8 cellular contexts compared by ENCODE assay signal in the genomic region with DNA sequence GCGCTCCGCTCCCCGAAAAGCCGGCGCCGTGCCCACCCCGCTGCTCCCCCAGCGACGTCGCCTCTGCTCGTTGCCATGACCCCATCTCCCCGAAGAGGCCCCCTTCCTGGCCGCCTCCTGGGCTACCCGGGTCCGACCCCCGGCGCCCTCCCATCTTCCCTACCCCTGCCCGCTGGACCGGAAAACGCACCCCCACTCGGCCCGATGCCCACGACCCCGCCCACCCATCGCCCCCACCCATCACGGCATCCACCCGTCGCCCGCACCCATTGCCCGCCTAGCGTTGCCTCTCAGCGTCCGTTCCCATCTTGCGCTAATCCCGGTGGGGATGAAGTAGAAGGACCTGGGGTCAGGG. TPM values are rescaled to one million over a fixed set of nuclear protein-coding genes. Genes with fewer than 3 reads are reported as not detected.
DNase-seq lines count a peak whose midpoint lies in the region; ATAC-seq and TF ChIP-seq lines count a peak whose summit lies in the region.

No MANE protein-coding gene starts in this region.

- H3K27me3 Mint-ChIP-seq in IgD-negative memory B cell: no peaks in the 10 kb centered on the region
- no peaks in the 10 kb centered on the region for H3K27me3 Mint-ChIP-seq in naive thymus-derived CD4-positive, alpha-beta T cell

- TF ChIP-seq CTCF in coronary artery (IDR thresholded peaks at IDR 0.05) (no peak), GM10266 (IDR thresholded peaks at IDR 0.05; ENCODE audit: control insufficient read depth, insufficient read depth, low read depth, missing control alignments) (no peak)

- peaks cover 16% of the 10 kb centered on the region; the same call in 1 of the 2 replicates for H3K27me3 ChIP-seq in BLaER1
- H3K27me3 ChIP-seq in naive thymus-derived CD4-positive, alpha-beta T cell (ENCODE audit: control insufficient read depth in 2 of 2, insufficient read depth in 2 of 2, low read length in 2 of 2): no peaks in the 10 kb centered on the region

- no peak for ATAC-seq in naive thymus-derived CD4-positive, alpha-beta T cell
- ATAC-seq in HG03521 (IDR thresholded peaks at IDR 0.05; ENCODE audit: unreplicated experiment) (no peak), GM18858 (IDR thresholded peaks at IDR 0.05; ENCODE audit: unreplicated experiment) (no peak)

- H3K27ac ChIP-seq in BLaER1: peak overlapping the region; percentile 89
- H3K27ac ChIP-seq in coronary artery: peak overlapping the region; percentile 77 to 94
- H3K27ac ChIP-seq in naive thymus-derived CD4-positive, alpha-beta T cell (ENCODE audit: low read depth, low read length): peak overlapping the region; percentile 74

- H3K9me3 ChIP-seq in BLaER1: peaks cover 13% of the 10 kb centered on the region
- H3K9me3 ChIP-seq in naive thymus-derived CD4-positive, alpha-beta T cell (ENCODE audit: control insufficient read depth in 2 of 3, low read length in 3 of 3): no peaks in the 10 kb centered on the region

- intact Hi-C loops in naive thymus-derived CD4-positive, alpha-beta T cell (cut with micrococcal nuclease): loop anchor here (2.0 to 5.0 kb wide), 5 partner anchors 21 to 79 kb away; a partner anchor contains a TSS

- H3K27ac Mint-ChIP-seq in IgD-negative memory B cell: peak overlapping the region in 1 of 3 donors; percentile 72
- H3K27ac Mint-ChIP-seq in naive thymus-derived CD4-positive, alpha-beta T cell: peak overlapping the region in 8 of 9 donors; percentile 61 to 91 (median 81)

- H3K4me1 Mint-ChIP-seq in IgD-negative memory B cell: peaks cover 0 to 6% (median 0%) of the 10 kb centered on the region in 3 donors
- peaks cover 0 to 36% (median 17%) of the 10 kb centered on the region in 7 donors for H3K4me1 Mint-ChIP-seq in naive thymus-derived CD4-positive, alpha-beta T cell

- peak overlapping the region; percentile 85 for H3K4me2 ChIP-seq in BLaER1

- H3K9ac ChIP-seq in BLaER1: peak overlapping the region; percentile 82

- no peaks in the 10 kb centered on the region for H3K9me3 Mint-ChIP-seq in IgD-negative memory B cell
- H3K9me3 Mint-ChIP-seq in naive thymus-derived CD4-positive, alpha-beta T cell: peaks cover 0 to 5% (median 0%) of the 10 kb centered on the region in 11 donors

- H4K20me1 ChIP-seq in BLaER1: peaks cover 38% of the 10 kb centered on the region

- peaks cover 65% of the 10 kb centered on the region for H3K36me3 ChIP-seq in BLaER1
- peaks cover 0 to 30% (median 0%) of the 10 kb centered on the region in 3 experiments for H3K36me3 ChIP-seq in naive thymus-derived CD4-positive, alpha-beta T cell (ENCODE audit: control insufficient read depth in 2 of 3, insufficient read depth in 3 of 3, low read length in 3 of 3)

- CTCF ChIA-PET in naive thymus-derived CD4-positive, alpha-beta T cell (lab: Charles Lee): no interaction called here

- peaks cover 3% of the 10 kb centered on the region for H3K36me3 Mint-ChIP-seq in IgD-negative memory B cell
- H3K36me3 Mint-ChIP-seq in naive thymus-derived CD4-positive, alpha-beta T cell: peaks cover 0 to 3% (median 0%) of the 10 kb centered on the region in 5 donors

- no peak for DNase-seq in coronary artery (ENCODE audit: low spot score)
- DNase-seq in naive thymus-derived CD4-positive, alpha-beta T cell: no peak
- DNase-seq in NCI-H2171 treated with DMSO at 0.1 percent for 48 hours (lab: John Stamatoyannopoulos, UW): no peak
- no peak for DNase-seq in GM10266 (ENCODE audit: extremely low spot score)

- peaks cover 17% of the 10 kb centered on the region for H3K4me1 ChIP-seq in BLaER1
- no peaks in the 10 kb centered on the region for H3K4me1 ChIP-seq in naive thymus-derived CD4-positive, alpha-beta T cell (ENCODE audit: control insufficient read depth in 2 of 2, insufficient read depth in 2 of 2, low read length in 2 of 2)

- H3K4me3 ChIP-seq in BLaER1: peak overlapping the region; percentile 80
- peak overlapping the region; percentile 87 for H3K4me3 ChIP-seq in coronary artery
- H3K4me3 ChIP-seq in naive thymus-derived CD4-positive, alpha-beta T cell (ENCODE audit: low read length): peak overlapping the region; percentile 48

- peak overlapping the region; percentile 68 to 86 (median 80) for H3K4me3 Mint-ChIP-seq in IgD-negative memory B cell
- H3K4me3 Mint-ChIP-seq in naive thymus-derived CD4-positive, alpha-beta T cell: peak overlapping the region; percentile 75 to 90 (median 86)

- POLR2A ChIA-PET in naive thymus-derived CD4-positive, alpha-beta T cell (lab: Charles Lee): no interaction called here

RNA-seq across cellular contexts. Expression of a gene that starts 0.4 kb away (rescaled TPM):
- 38.1 TPM for polyA plus RNA-seq in IgD-negative memory B cell
- total RNA-seq in naive thymus-derived CD4-positive, alpha-beta T cell: 100 to 1,000 TPM; 106 to 174 (median 140) TPM
- polyA plus RNA-seq in naive thymus-derived CD4-positive, alpha-beta T cell: 10 to 100 TPM; 18.8 to 28.6 TPM

RNA-seq across cellular contexts. Expression of a gene that starts 6.6 kb away (rescaled TPM):
- polyA plus RNA-seq in IgD-negative memory B cell: 31.3 TPM
- total RNA-seq in naive thymus-derived CD4-positive, alpha-beta T cell: 10 to 100 TPM; 47.2 to 76.5 (median 49.3) TPM
- 10 to 100 TPM; 19.9 to 40.7 TPM for polyA plus RNA-seq in naive thymus-derived CD4-positive, alpha-beta T cell

RNA-seq across cellular contexts. Expression of a gene that starts 8.9 kb away (rescaled TPM):
- polyA plus RNA-seq in IgD-negative memory B cell: 93.9 TPM
- 10 to 100 TPM; 37.8 to 63.3 (median 51.1) TPM for total RNA-seq in naive thymus-derived CD4-positive, alpha-beta T cell
- 100 to 1,000 TPM; 100 to 118 TPM for polyA plus RNA-seq in naive thymus-derived CD4-positive, alpha-beta T cell

RNA-seq across cellular contexts. Expression of a gene that starts 20.7 kb away (rescaled TPM):
- 2.7 TPM for polyA plus RNA-seq in IgD-negative memory B cell
- 10 to 100 TPM; 32.9 to 45.7 (median 43.3) TPM for total RNA-seq in naive thymus-derived CD4-positive, alpha-beta T cell
- 1 to 10 TPM in 1 of 2 donors, under 1 TPM in 1; 0.93 to 1.2 TPM for polyA plus RNA-seq in naive thymus-derived CD4-positive, alpha-beta T cell

RNA-seq across cellular contexts. Expression of a gene that starts 26.0 kb away (rescaled TPM):
- 51.3 TPM for polyA plus RNA-seq in IgD-negative memory B cell
- 100 to 1,000 TPM in 3 of 5 experiments, 10 to 100 TPM in 2; 90.9 to 130 (median 108) TPM for total RNA-seq in naive thymus-derived CD4-positive, alpha-beta T cell
- 10 to 100 TPM; 40.4 to 46.4 TPM for polyA plus RNA-seq in naive thymus-derived CD4-positive, alpha-beta T cell
